ENCODE assay signal across 25 cellular contexts in genomic region chr17:13883659-13884058, GRCh38.
"Had no signal": no experiment of that assay in that cellular context is flagged by ENCODE, and none has a peak within 500 bp of the region (broad histone marks: within the 10 kb centered on the region; RNA-seq: fewer than 3 reads in every experiment).

No MANE protein-coding gene starts in this region.

- FAIRE-seq: colon, endothelial cell of umbilical vein, frontal cortex, kidney had no signal

- H2AFZ ChIP-seq: hepatocyte had no signal

- H3K4me1 ChIP-seq: foreskin keratinocyte, left lung, lower lobe of right lung had no signal

- H3K79me2 ChIP-seq: hepatocyte had no signal

- H3K27me3 ChIP-seq: dorsolateral prefrontal cortex, esophagus muscularis mucosa, foreskin keratinocyte, gastroesophageal sphincter, heart left ventricle, hepatocyte, left lung had no signal

- ATAC-seq: foreskin keratinocyte, gastroesophageal sphincter, heart left ventricle, left colon, left lung, left ventricle myocardium superior, lower lobe of right lung, mucosa of descending colon had no signal

- H3K36me3 ChIP-seq: esophagus muscularis mucosa, gastroesophageal sphincter, heart left ventricle, left lung, lower lobe of right lung had no signal

- H3K4me2 ChIP-seq: hepatocyte had no signal

- H3K4me3 ChIP-seq: coronary artery, dorsolateral prefrontal cortex, esophagus muscularis mucosa, gastroesophageal sphincter, heart left ventricle, hepatocyte, left lung, lower lobe of right lung, mucosa of descending colon had no signal

- DNase-seq: dermis blood vessel endothelial cell; dorsolateral prefrontal cortex; effector CD4-positive, alpha-beta T cell; effector memory CD4-positive, alpha-beta T cell; foreskin keratinocyte; heart left ventricle; hypothalamus; immature natural killer cell; islet precursor cell; kidney; kidney glomerular epithelial cell; left colon; left lung; left ventricle myocardium superior; lower lobe of right lung; mesenchymal stem cell; mucosa of descending colon; naive B cell had no signal

- H3K27ac ChIP-seq: coronary artery, dorsolateral prefrontal cortex, esophagus muscularis mucosa, foreskin keratinocyte, gastroesophageal sphincter, heart left ventricle, hepatocyte, left lung, lower lobe of right lung had no signal

- H3K9me3 ChIP-seq: esophagus muscularis mucosa, gastroesophageal sphincter, lower lobe of right lung, mucosa of descending colon had no signal
